In the genomic region with DNA sequence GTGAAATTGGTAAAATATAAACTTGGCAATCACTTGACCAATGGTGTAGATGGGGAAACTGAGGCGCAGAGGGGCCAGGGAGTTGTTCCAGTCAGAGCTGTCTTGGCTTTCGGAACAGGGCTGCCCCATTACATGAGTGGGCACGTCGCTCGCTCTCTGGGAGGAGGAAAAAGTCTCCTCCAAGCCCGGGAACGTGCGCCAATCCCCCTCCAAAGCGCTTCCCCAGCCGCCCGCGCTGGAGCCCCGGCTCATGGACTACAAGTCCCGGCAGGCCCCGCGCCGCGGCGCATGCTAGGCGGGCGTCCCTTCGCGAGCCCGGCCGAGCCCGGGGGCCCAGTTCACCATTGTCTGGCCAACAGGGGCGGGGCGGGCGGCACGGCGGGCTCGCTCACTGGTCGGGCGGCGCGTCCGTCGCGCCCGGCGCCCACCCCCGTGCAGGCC, we compare ENCODE assay signal across 1 cellular context.
TF ChIP-seq lines count a peak whose summit lies in the region.

No MANE protein-coding gene starts in this region.

TF ChIP-seq in HepG2, 621 proteins besides CTCF, POLR2A, EP300 and RAD21 (continued from another document and continues in another):
- TF ChIP-seq MXD4 (CRISPR knock-in tag; IDR thresholded peaks at IDR 0.05) (no peak), ZNF552 (CRISPR knock-in tag; IDR thresholded peaks at IDR 0.05; ENCODE audit: borderline replicate concordance) (no peak), MLLT10 (CRISPR knock-in tag; IDR thresholded peaks at IDR 0.05) (no peak), AHR (CRISPR knock-in tag; IDR thresholded peaks at IDR 0.05) (no peak), ZBTB7B (CRISPR knock-in tag; IDR thresholded peaks at IDR 0.05) (no peak), ZNF607 (CRISPR knock-in tag; IDR thresholded peaks at IDR 0.05; ENCODE audit: borderline replicate concordance) (no peak), ZNF788 (CRISPR knock-in tag; IDR thresholded peaks at IDR 0.05; ENCODE audit: borderline replicate concordance) (no peak), RFX1 (IDR thresholded peaks at IDR 0.05) (no peak), THAP11 (CRISPR knock-in tag; IDR thresholded peaks at IDR 0.05) (peak; percentile 97), FOXK2 (IDR thresholded peaks at IDR 0.05) (no peak), ZFYVE20 (CRISPR knock-in tag; IDR thresholded peaks at IDR 0.05; ENCODE audit: borderline replicate concordance, low read depth) (no peak), ESRRA (CRISPR knock-in tag; IDR thresholded peaks at IDR 0.05; ENCODE audit: low read depth) (no peak), ZNF614 (CRISPR knock-in tag; IDR thresholded peaks at IDR 0.05; ENCODE audit: borderline replicate concordance) (no peak), AGO2 (optimal IDR thresholded peaks at IDR 0.05; ENCODE audit: low read depth, low read length) (no peak), ZNF790 (CRISPR knock-in tag; IDR thresholded peaks at IDR 0.05; ENCODE audit: borderline replicate concordance) (no peak), RELA (CRISPR knock-in tag; IDR thresholded peaks at IDR 0.05) (no peak), MIXL1 (CRISPR knock-in tag; IDR thresholded peaks at IDR 0.05) (no peak), KDM3A (CRISPR knock-in tag; IDR thresholded peaks at IDR 0.05; ENCODE audit: low read depth) (0 out of 2 replicates have a peak, but pooled peaks have one; percentile 28), ELF3 (CRISPR knock-in tag; IDR thresholded peaks at IDR 0.05) (no peak), ZNF143 (CRISPR knock-in tag; IDR thresholded peaks at IDR 0.05) (peak; percentile 91), SIN3A (IDR thresholded peaks at IDR 0.05; ENCODE audit: borderline replicate concordance, low read depth, low read length) (0 out of 2 replicates have a peak, but pooled peaks have one; percentile 22), NFIC (IDR thresholded peaks at IDR 0.05; ENCODE audit: low read length) (no peak), ERF (CRISPR knock-in tag; IDR thresholded peaks at IDR 0.05) (peak; percentile 21; the same call in 1 of the 2 replicates), ZBTB7A (CRISPR knock-in tag; IDR thresholded peaks at IDR 0.05) (no peak), NPAS2 (CRISPR knock-in tag; IDR thresholded peaks at IDR 0.05; ENCODE audit: borderline replicate concordance) (no peak), FOXC1 (CRISPR knock-in tag; IDR thresholded peaks at IDR 0.05; ENCODE audit: borderline replicate concordance) (no peak), POLR2AphosphoS5 (IDR thresholded peaks at IDR 0.05; ENCODE audit: low read depth, low read length) (peak; percentile 11; the same call in 1 of the 2 replicates), EED (CRISPR knock-in tag; IDR thresholded peaks at IDR 0.05) (no peak), NFYB (CRISPR knock-in tag; IDR thresholded peaks at IDR 0.05) (peak; percentile 77), ZNF260 (CRISPR knock-in tag; IDR thresholded peaks at IDR 0.05; ENCODE audit: borderline replicate concordance, low read depth) (no peak), ZNF34 (CRISPR knock-in tag; IDR thresholded peaks at IDR 0.05; ENCODE audit: borderline replicate concordance) (no peak)
- TF ChIP-seq, protein P1, sequence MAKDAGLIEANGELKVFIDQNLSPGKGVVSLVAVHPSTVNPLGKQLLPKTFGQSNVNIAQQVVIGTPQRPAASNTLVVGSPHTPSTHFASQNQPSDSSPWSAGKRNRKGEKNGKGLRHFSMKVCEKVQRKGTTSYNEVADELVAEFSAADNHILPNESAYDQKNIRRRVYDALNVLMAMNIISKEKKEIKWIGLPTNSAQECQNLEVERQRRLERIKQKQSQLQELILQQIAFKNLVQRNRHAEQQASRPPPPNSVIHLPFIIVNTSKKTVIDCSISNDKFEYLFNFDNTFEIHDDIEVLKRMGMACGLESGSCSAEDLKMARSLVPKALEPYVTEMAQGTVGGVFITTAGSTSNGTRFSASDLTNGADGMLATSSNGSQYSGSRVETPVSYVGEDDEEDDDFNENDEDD (CRISPR knock-in tag; IDR thresholded peaks at IDR 0.05; ENCODE audit: borderline replicate concordance): peak; percentile 49; the same call in 1 of the 2 replicates
- TF ChIP-seq, protein P2, sequence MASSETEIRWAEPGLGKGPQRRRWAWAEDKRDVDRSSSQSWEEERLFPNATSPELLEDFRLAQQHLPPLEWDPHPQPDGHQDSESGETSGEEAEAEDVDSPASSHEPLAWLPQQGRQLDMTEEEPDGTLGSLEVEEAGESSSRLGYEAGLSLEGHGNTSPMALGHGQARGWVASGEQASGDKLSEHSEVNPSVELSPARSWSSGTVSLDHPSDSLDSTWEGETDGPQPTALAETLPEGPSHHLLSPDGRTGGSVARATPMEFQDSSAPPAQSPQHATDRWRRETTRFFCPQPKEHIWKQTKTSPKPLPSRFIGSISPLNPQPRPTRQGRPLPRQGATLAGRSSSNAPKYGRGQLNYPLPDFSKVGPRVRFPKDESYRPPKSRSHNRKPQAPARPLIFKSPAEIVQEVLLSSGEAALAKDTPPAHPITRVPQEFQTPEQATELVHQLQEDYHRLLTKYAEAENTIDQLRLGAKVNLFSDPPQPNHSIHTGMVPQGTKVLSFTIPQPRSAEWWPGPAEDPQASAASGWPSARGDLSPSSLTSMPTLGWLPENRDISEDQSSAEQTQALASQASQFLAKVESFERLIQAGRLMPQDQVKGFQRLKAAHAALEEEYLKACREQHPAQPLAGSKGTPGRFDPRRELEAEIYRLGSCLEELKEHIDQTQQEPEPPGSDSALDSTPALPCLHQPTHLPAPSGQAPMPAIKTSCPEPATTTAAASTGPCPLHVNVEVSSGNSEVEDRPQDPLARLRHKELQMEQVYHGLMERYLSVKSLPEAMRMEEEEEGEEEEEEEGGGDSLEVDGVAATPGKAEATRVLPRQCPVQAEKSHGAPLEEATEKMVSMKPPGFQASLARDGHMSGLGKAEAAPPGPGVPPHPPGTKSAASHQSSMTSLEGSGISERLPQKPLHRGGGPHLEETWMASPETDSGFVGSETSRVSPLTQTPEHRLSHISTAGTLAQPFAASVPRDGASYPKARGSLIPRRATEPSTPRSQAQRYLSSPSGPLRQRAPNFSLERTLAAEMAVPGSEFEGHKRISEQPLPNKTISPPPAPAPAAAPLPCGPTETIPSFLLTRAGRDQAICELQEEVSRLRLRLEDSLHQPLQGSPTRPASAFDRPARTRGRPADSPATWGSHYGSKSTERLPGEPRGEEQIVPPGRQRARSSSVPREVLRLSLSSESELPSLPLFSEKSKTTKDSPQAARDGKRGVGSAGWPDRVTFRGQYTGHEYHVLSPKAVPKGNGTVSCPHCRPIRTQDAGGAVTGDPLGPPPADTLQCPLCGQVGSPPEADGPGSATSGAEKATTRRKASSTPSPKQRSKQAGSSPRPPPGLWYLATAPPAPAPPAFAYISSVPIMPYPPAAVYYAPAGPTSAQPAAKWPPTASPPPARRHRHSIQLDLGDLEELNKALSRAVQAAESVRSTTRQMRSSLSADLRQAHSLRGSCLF (CRISPR knock-in tag; IDR thresholded peaks at IDR 0.05; ENCODE audit: borderline replicate concordance): no peak
- TF ChIP-seq, protein P3, sequence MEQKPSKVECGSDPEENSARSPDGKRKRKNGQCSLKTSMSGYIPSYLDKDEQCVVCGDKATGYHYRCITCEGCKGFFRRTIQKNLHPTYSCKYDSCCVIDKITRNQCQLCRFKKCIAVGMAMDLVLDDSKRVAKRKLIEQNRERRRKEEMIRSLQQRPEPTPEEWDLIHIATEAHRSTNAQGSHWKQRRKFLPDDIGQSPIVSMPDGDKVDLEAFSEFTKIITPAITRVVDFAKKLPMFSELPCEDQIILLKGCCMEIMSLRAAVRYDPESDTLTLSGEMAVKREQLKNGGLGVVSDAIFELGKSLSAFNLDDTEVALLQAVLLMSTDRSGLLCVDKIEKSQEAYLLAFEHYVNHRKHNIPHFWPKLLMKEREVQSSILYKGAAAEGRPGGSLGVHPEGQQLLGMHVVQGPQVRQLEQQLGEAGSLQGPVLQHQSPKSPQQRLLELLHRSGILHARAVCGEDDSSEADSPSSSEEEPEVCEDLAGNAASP (CRISPR knock-in tag; IDR thresholded peaks at IDR 0.05; ENCODE audit: borderline replicate concordance): peak; percentile 25; the same call in 1 of the 2 replicates
- TF ChIP-seq, protein P4, sequence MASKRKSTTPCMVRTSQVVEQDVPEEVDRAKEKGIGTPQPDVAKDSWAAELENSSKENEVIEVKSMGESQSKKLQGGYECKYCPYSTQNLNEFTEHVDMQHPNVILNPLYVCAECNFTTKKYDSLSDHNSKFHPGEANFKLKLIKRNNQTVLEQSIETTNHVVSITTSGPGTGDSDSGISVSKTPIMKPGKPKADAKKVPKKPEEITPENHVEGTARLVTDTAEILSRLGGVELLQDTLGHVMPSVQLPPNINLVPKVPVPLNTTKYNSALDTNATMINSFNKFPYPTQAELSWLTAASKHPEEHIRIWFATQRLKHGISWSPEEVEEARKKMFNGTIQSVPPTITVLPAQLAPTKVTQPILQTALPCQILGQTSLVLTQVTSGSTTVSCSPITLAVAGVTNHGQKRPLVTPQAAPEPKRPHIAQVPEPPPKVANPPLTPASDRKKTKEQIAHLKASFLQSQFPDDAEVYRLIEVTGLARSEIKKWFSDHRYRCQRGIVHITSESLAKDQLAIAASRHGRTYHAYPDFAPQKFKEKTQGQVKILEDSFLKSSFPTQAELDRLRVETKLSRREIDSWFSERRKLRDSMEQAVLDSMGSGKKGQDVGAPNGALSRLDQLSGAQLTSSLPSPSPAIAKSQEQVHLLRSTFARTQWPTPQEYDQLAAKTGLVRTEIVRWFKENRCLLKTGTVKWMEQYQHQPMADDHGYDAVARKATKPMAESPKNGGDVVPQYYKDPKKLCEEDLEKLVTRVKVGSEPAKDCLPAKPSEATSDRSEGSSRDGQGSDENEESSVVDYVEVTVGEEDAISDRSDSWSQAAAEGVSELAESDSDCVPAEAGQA (IDR thresholded peaks at IDR 0.05; ENCODE audit: low read depth): no peak
- TF ChIP-seq, protein P4 (CRISPR knock-in tag; IDR thresholded peaks at IDR 0.05; ENCODE audit: borderline replicate concordance): no peak
- TF ChIP-seq, protein P5, sequence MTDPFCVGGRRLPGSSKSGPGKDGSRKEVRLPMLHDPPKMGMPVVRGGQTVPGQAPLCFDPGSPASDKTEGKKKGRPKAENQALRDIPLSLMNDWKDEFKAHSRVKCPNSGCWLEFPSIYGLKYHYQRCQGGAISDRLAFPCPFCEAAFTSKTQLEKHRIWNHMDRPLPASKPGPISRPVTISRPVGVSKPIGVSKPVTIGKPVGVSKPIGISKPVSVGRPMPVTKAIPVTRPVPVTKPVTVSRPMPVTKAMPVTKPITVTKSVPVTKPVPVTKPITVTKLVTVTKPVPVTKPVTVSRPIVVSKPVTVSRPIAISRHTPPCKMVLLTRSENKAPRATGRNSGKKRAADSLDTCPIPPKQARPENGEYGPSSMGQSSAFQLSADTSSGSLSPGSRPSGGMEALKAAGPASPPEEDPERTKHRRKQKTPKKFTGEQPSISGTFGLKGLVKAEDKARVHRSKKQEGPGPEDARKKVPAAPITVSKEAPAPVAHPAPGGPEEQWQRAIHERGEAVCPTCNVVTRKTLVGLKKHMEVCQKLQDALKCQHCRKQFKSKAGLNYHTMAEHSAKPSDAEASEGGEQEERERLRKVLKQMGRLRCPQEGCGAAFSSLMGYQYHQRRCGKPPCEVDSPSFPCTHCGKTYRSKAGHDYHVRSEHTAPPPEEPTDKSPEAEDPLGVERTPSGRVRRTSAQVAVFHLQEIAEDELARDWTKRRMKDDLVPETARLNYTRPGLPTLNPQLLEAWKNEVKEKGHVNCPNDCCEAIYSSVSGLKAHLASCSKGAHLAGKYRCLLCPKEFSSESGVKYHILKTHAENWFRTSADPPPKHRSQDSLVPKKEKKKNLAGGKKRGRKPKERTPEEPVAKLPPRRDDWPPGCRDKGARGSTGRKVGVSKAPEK (CRISPR knock-in tag; IDR thresholded peaks at IDR 0.05; ENCODE audit: borderline replicate concordance): no peak
- TF ChIP-seq, protein P6, sequence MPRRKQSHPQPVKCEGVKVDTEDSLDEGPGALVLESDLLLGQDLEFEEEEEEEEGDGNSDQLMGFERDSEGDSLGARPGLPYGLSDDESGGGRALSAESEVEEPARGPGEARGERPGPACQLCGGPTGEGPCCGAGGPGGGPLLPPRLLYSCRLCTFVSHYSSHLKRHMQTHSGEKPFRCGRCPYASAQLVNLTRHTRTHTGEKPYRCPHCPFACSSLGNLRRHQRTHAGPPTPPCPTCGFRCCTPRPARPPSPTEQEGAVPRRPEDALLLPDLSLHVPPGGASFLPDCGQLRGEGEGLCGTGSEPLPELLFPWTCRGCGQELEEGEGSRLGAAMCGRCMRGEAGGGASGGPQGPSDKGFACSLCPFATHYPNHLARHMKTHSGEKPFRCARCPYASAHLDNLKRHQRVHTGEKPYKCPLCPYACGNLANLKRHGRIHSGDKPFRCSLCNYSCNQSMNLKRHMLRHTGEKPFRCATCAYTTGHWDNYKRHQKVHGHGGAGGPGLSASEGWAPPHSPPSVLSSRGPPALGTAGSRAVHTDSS (CRISPR knock-in tag; conservative IDR thresholded peaks at IDR 0.05): no peak
- TF ChIP-seq, protein P7, sequence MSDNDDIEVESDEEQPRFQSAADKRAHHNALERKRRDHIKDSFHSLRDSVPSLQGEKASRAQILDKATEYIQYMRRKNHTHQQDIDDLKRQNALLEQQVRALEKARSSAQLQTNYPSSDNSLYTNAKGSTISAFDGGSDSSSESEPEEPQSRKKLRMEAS (IDR thresholded peaks at IDR 0.05): peak; percentile 48; the same call in 1 of the 2 replicates
- TF ChIP-seq, protein P8, sequence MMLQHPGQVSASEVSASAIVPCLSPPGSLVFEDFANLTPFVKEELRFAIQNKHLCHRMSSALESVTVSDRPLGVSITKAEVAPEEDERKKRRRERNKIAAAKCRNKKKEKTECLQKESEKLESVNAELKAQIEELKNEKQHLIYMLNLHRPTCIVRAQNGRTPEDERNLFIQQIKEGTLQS (CRISPR knock-in tag; IDR thresholded peaks at IDR 0.05): no peak
- TF ChIP-seq, protein P9, sequence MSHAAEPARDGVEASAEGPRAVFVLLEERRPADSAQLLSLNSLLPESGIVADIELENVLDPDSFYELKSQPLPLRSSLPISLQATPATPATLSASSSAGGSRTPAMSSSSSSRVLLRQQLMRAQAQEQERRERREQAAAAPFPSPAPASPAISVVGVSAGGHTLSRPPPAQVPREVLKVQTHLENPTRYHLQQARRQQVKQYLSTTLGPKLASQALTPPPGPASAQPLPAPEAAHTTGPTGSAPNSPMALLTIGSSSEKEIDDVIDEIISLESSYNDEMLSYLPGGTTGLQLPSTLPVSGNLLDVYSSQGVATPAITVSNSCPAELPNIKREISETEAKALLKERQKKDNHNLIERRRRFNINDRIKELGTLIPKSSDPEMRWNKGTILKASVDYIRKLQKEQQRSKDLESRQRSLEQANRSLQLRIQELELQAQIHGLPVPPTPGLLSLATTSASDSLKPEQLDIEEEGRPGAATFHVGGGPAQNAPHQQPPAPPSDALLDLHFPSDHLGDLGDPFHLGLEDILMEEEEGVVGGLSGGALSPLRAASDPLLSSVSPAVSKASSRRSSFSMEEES (CRISPR knock-in tag; IDR thresholded peaks at IDR 0.05): no peak; the same call in 1 of the 2 replicates
